ENCODE assay signal across 16 cellular contexts in genomic region chr14:37253905-37254304, GRCh38. TPM values are rescaled to one million over a fixed set of nuclear protein-coding genes. Genes with fewer than 3 reads are reported as not detected.
DNase-seq lines count a peak whose midpoint lies in the region; ATAC-seq, FAIRE-seq and TF ChIP-seq lines count a peak whose summit lies in the region.
"Had no signal": no experiment of that assay in that cellular context is flagged by ENCODE, and none has a peak within 500 bp of the region (broad histone marks: within the 10 kb centered on the region; RNA-seq: fewer than 3 reads in every experiment).

No MANE protein-coding gene starts in this region.

- TF ChIP-seq CTCF in A673 (conservative IDR thresholded peaks at IDR 0.05; ENCODE audit: low read depth, low read length) (no peak), HFF-Myc (IDR thresholded peaks at IDR 0.05; ENCODE audit: low read depth, low read length, missing control alignments) (no peak), tibial artery (IDR thresholded peaks at IDR 0.05) (no peak)

- no TSS peak for BruUV-seq in A673 (replicated peaks; lab: Mats Ljungman, UMichigan)

- peak; percentile 38 for FAIRE-seq in RCC 7860 (lab: Jason Lieb, UNC)

- no peak for ATAC-seq in HG03520 (IDR thresholded peaks at IDR 0.05; ENCODE audit: unreplicated experiment)
- ATAC-seq: GM23338 had no signal

- intact Hi-C loops in A673 (cut with micrococcal nuclease; ENCODE audit: unreplicated experiment) (no loop called here), tibial artery (cut with DNase I; ENCODE audit: low total_unique reads) (no loop called here)

- CTCF ChIA-PET in A673 (lab: Charles Lee) = no interaction called here

- H3K36me3 ChIP-seq in A673 (ENCODE audit: insufficient read depth, low read length, poor library complexity, severe bottlenecking) = no peaks in the 10 kb centered on the region
- no peaks in the 10 kb centered on the region for H3K36me3 ChIP-seq in tibial artery
- H3K36me3 ChIP-seq: BLaER1, thyroid gland had no signal

- POLR2A ChIA-PET in A673 (lab: Charles Lee; ENCODE audit: low non-redundant PET) = interaction anchor here (0.6 kb wide), 1 partner anchor 12 kb away, joined by 5 read pairs; no protein-coding TSS in a partner anchor

- H3K4me1 ChIP-seq in A673 (ENCODE audit: insufficient read depth, low read length, poor library complexity, severe bottlenecking) (peaks cover 30% of the 10 kb centered on the region), tibial artery (no peaks in the 10 kb centered on the region)
- H3K4me1 ChIP-seq: BLaER1, thyroid gland had no signal

- H3K9me3 ChIP-seq in A673 (ENCODE audit: low read depth, low read length, poor library complexity, severe bottlenecking) = no peaks in the 10 kb centered on the region
- H3K9me3 ChIP-seq in tibial artery = no peaks in the 10 kb centered on the region
- H3K9me3 ChIP-seq: BLaER1, thyroid gland had no signal

- H3K27ac ChIP-seq in A673 (ENCODE audit: low read depth, low read length, poor library complexity, severe bottlenecking) = no peak overlapping the region
- no peak overlapping the region for H3K27ac ChIP-seq in tibial artery
- H3K27ac ChIP-seq: BLaER1, thyroid gland had no signal

- H3K27me3 ChIP-seq in A673 (replicated peaks; ENCODE audit: insufficient read depth, low read depth, low read length, poor library complexity) (no peaks in the 10 kb centered on the region), tibial artery (no peaks in the 10 kb centered on the region)
- H3K27me3 ChIP-seq: BLaER1, thyroid gland had no signal

- DNase-seq in A673 (ENCODE audit: low spot score) (peak; percentile 91), HFF-Myc (ENCODE audit: extremely low read depth, low read depth) (peak; percentile 40), RCC 7860 (ENCODE audit: low spot score) (peak; percentile 4), fibroblast of gingiva (ENCODE audit: low read depth) (peak; percentile 22), OCI-M1 (lab: John Stamatoyannopoulos, UW) (no peak), tibial artery (no peak)
- no peak for DNase-seq in effector CD8-positive, alpha-beta T cell (lab: John Stamatoyannopoulos, UW)
- DNase-seq: activated CD4-positive, alpha-beta memory T cell treated with anti-CD3 and anti-CD28 coated beads, Interleukin-2, amount 10 ng/mL, durations not matched to agents 7 days and 5 days; activated naive CD8-positive, alpha-beta T cell treated with anti-CD3 and anti-CD28 coated beads, Interleukin-2, amount 10 ng/mL, durations not matched to agents 7 days and 5 days; effector CD4-positive, alpha-beta T cell; posterior cingulate gyrus had no signal

- H3K4me3 ChIP-seq in A673 (ENCODE audit: low read depth, low read length, poor library complexity, severe bottlenecking) (no peak overlapping the region), HFF-Myc (replicated peaks; ENCODE audit: low read depth, low read length) (no peak overlapping the region), tibial artery (no peak overlapping the region)
- H3K4me3 ChIP-seq: BLaER1, GM23338, thyroid gland had no signal

RNA-seq across cellular contexts. Expression of gene MIPOL1, which starts 56.2 kb away (rescaled TPM):
- total RNA-seq in A673 (2021) = 15.0 and 23.2 TPM in 2 replicates
- total RNA-seq: activated naive CD8-positive, alpha-beta T cell treated with anti-CD3 and anti-CD28 coated beads, Interleukin-2, amount 10 ng/mL, durations not matched to agents 7 days and 5 days; T-helper 2 cell treated with Interferon-gamma antibody and Interleukin-4, amounts not matched to agents 100 ng/mL and 5 ng/mL, for 36 hours had no signal

Comparison
In these comparisons a context has a peak if more than half of its experiments do, and no peak if none do; other contexts are left out.
1. DNase-seq: peak in A673 (single experiment), HFF-Myc (single experiment), RCC 7860 (single experiment) and fibroblast of gingiva (single experiment); none in effector CD8-positive, alpha-beta T cell (single experiment), OCI-M1 (single experiment) and tibial artery (0 of 2).